Comparison of ENCODE assay signal across 16 cellular contexts in genomic region chr20:24468401-24469115, GRCh38. TPM values are rescaled to one million over a fixed set of nuclear protein-coding genes. Genes with fewer than 3 reads are reported as not detected.
DNase-seq lines count a peak whose midpoint lies in the region; ATAC-seq and TF ChIP-seq lines count a peak whose summit lies in the region.
"Had no signal": no experiment of that assay in that cellular context is flagged by ENCODE, and none has a peak within 500 bp of the region (broad histone marks: within the 10 kb centered on the region; RNA-seq: fewer than 3 reads in every experiment).

No MANE protein-coding gene starts in this region.

- H3K27ac ChIP-seq in cardiac muscle cell (no peak overlapping the region), esophagus muscularis mucosa (replicated peaks in 1 of 4) (no peak overlapping the region), upper lobe of left lung (no peak overlapping the region)

- H3K27me3 Mint-ChIP-seq in nephron progenitor cell (ENCODE audit: low read depth, poor library complexity), result peaks cover 89% of the 10 kb centered on the region

- TF ChIP-seq CTCF in cardiac muscle cell (IDR thresholded peaks at IDR 0.05; ENCODE audit: low read depth, low read length) (no peak), esophagus muscularis mucosa (IDR thresholded peaks at IDR 0.05) (no peak), nephron progenitor cell (IDR thresholded peaks at IDR 0.05) (no peak), upper lobe of left lung (IDR thresholded peaks at IDR 0.05) (no peak)

- peak overlapping the region; percentile 71 for H3K4me3 Mint-ChIP-seq in nephron progenitor cell
- no peak overlapping the region for H3K4me3 Mint-ChIP-seq in stimulated activated effector memory CD8-positive, alpha-beta T cell treated with anti-CD3 and anti-CD28 coated beads, Interleukin-12 subunit alpha, Interleukin-12 subunit beta, amount 100 ng/mL, for 72 hours
- H3K4me3 Mint-ChIP-seq: activated CD8-positive, alpha-beta memory T cell treated with anti-CD3 and anti-CD28 coated beads, Interleukin-2, amount 10 ng/mL, durations not matched to agents 7 days and 5 days; natural killer cell had no signal

- H3K27me3 ChIP-seq in cardiac muscle cell (peaks cover 69% of the 10 kb centered on the region), esophagus muscularis mucosa (peaks cover 0 to 58% (median 12%) of the 10 kb centered on the region in 4 donors), upper lobe of left lung (peaks cover 0 to 27% (median 11%) of the 10 kb centered on the region in 4 donors)

- no peaks in the 10 kb centered on the region for H3K36me3 Mint-ChIP-seq in nephron progenitor cell (ENCODE audit: low read depth)
- no peaks in the 10 kb centered on the region for H3K36me3 Mint-ChIP-seq in stimulated activated effector memory CD8-positive, alpha-beta T cell treated with anti-CD3 and anti-CD28 coated beads, Interleukin-12 subunit alpha, Interleukin-12 subunit beta, amount 100 ng/mL, for 72 hours
- H3K36me3 Mint-ChIP-seq: activated CD8-positive, alpha-beta memory T cell treated with anti-CD3 and anti-CD28 coated beads, Interleukin-2, amount 10 ng/mL, durations not matched to agents 7 days and 5 days; activated naive CD4-positive, alpha-beta T cell treated with anti-CD3 and anti-CD28 coated beads, Interleukin-2, amount 50 U/mL, for 72 hours; natural killer cell had no signal

- no peaks in the 10 kb centered on the region for H3K9me3 Mint-ChIP-seq in nephron progenitor cell
- H3K9me3 Mint-ChIP-seq in stimulated activated effector memory CD8-positive, alpha-beta T cell treated with anti-CD3 and anti-CD28 coated beads, Interleukin-12 subunit alpha, Interleukin-12 subunit beta, amount 100 ng/mL, for 72 hours, result no peaks in the 10 kb centered on the region
- H3K9me3 Mint-ChIP-seq: activated naive CD4-positive, alpha-beta T cell treated with anti-CD3 and anti-CD28 coated beads, Interleukin-2, amount 50 U/mL, for 72 hours; natural killer cell had no signal

- intact Hi-C loops in Right ventricle myocardium superior (cut with DNase I) (no loop called here), esophagus muscularis mucosa (cut with DNase I) (no loop called here)

- WGBS in esophagus muscularis mucosa, result 55% methylated on average over 22 of the region's 23 CpGs
- WGBS in upper lobe of left lung, 2 donors, result 38 to 56% methylated on average over 17 to 23 of the region's 23 CpGs

- DNase-seq in cardiac muscle cell (ENCODE audit: low read depth in 1 of 2, low spot score in 1 of 2) (no peak), Right ventricle myocardium superior (no peak), esophagus muscularis mucosa (ENCODE audit: extremely low spot score) (no peak), nephron progenitor cell (peak; percentile 21), upper lobe of left lung (no peak)
- no peak for DNase-seq in stimulated activated effector memory CD8-positive, alpha-beta T cell treated with anti-CD3 and anti-CD28 coated beads, Interleukin-12 subunit alpha, Interleukin-12 subunit beta, amount 100 ng/mL, for 72 hours (ENCODE audit: low spot score in 2 of 2)
- no peak for DNase-seq in stimulated activated CD4-positive, alpha-beta T cell treated with anti-CD3 and anti-CD28 coated beads, Interleukin-15, amount 100 ng/mL, for 24 hours
- DNase-seq: 8988T; activated CD8-positive, alpha-beta memory T cell treated with anti-CD3 and anti-CD28 coated beads, Interleukin-2, amount 10 ng/mL, durations not matched to agents 7 days and 5 days; DMS79 treated with DMSO at 0.1 percent for 48 hours; natural killer cell; stimulated activated CD4-positive, alpha-beta T cell treated with anti-CD3 and anti-CD28 coated beads, Interleukin-2, amount 100 ng/mL, for 24 hours; stimulated activated naive CD4-positive, alpha-beta T cell had no signal

- no peak for ATAC-seq in Right ventricle myocardium superior (ENCODE audit: poor library complexity)
- ATAC-seq in upper lobe of left lung (ENCODE audit: low FRiP score in 2 of 2), result no peak
- no peak for ATAC-seq in HG03521 (IDR thresholded peaks at IDR 0.05; ENCODE audit: unreplicated experiment)
- ATAC-seq in stimulated activated effector memory CD8-positive, alpha-beta T cell treated with anti-CD3 and anti-CD28 coated beads, Interleukin-12 subunit alpha, Interleukin-12 subunit beta, amount 100 ng/mL, for 72 hours, result no peak
- ATAC-seq: activated CD8-positive, alpha-beta memory T cell treated with anti-CD3 and anti-CD28 coated beads, Interleukin-2, amount 10 ng/mL, durations not matched to agents 7 days and 5 days; natural killer cell had no signal

- TF ChIP-seq POLR2A in esophagus muscularis mucosa (IDR thresholded peaks at IDR 0.05; ENCODE audit: low read depth), result no peak
- TF ChIP-seq POLR2A in upper lobe of left lung (IDR thresholded peaks at IDR 0.05), result no peak

- no peaks in the 10 kb centered on the region for H3K36me3 ChIP-seq in cardiac muscle cell
- no peaks in the 10 kb centered on the region for H3K36me3 ChIP-seq in esophagus muscularis mucosa
- H3K36me3 ChIP-seq in upper lobe of left lung, result no peaks in the 10 kb centered on the region

- H3K4me3 ChIP-seq in cardiac muscle cell (peak overlapping the region; percentile 80), esophagus muscularis mucosa (peak overlapping the region; percentile 46 to 55 (median 48)), upper lobe of left lung (peak overlapping the region in 3 of 4 donors; percentile 41 to 49 (median 45))

- H3K4me1 ChIP-seq in cardiac muscle cell (ENCODE audit: low read depth) (no peaks in the 10 kb centered on the region), esophagus muscularis mucosa (peaks cover 3 to 26% (median 25%) of the 10 kb centered on the region in 4 donors), upper lobe of left lung (peaks cover 3 to 30% (median 11%) of the 10 kb centered on the region in 4 donors)

- peaks cover 36% of the 10 kb centered on the region for H3K4me1 Mint-ChIP-seq in nephron progenitor cell
- no peaks in the 10 kb centered on the region for H3K4me1 Mint-ChIP-seq in stimulated activated effector memory CD8-positive, alpha-beta T cell treated with anti-CD3 and anti-CD28 coated beads, Interleukin-12 subunit alpha, Interleukin-12 subunit beta, amount 100 ng/mL, for 72 hours
- H3K4me1 Mint-ChIP-seq: activated CD8-positive, alpha-beta memory T cell treated with anti-CD3 and anti-CD28 coated beads, Interleukin-2, amount 10 ng/mL, durations not matched to agents 7 days and 5 days; natural killer cell had no signal

- H3K9me3 ChIP-seq in cardiac muscle cell (ENCODE audit: low read depth) (no peaks in the 10 kb centered on the region), esophagus muscularis mucosa (no peaks in the 10 kb centered on the region), upper lobe of left lung (no peaks in the 10 kb centered on the region)

- H3K27ac Mint-ChIP-seq in nephron progenitor cell, result no peak overlapping the region
- H3K27ac Mint-ChIP-seq in stimulated activated effector memory CD8-positive, alpha-beta T cell treated with anti-CD3 and anti-CD28 coated beads, Interleukin-12 subunit alpha, Interleukin-12 subunit beta, amount 100 ng/mL, for 72 hours, result no peak overlapping the region
- H3K27ac Mint-ChIP-seq: activated CD8-positive, alpha-beta memory T cell treated with anti-CD3 and anti-CD28 coated beads, Interleukin-2, amount 10 ng/mL, durations not matched to agents 7 days and 5 days; activated naive CD4-positive, alpha-beta T cell treated with anti-CD3 and anti-CD28 coated beads, Interleukin-2, amount 50 U/mL, for 72 hours; natural killer cell had no signal

- TF ChIP-seq EP300 in esophagus muscularis mucosa (IDR thresholded peaks at IDR 0.05) (no peak), upper lobe of left lung (IDR thresholded peaks at IDR 0.05) (no peak)

RNA-seq across cellular contexts. Expression of gene SYNDIG1, which starts 0.9 kb away (rescaled TPM):
- 1.7 and 2.5 TPM in 2 replicates for total RNA-seq in cardiac muscle cell
- 0.39 and 2.4 TPM in 2 replicates for polyA plus RNA-seq in cardiac muscle cell
- 11.5 TPM for total RNA-seq in Right ventricle myocardium superior
- total RNA-seq in esophagus muscularis mucosa, result not detected
- under 1 TPM in 3 of 6 donors, not detected in 3; 0.30 to 0.37 (median 0.34) TPM for total RNA-seq in upper lobe of left lung
- total RNA-seq: activated CD8-positive, alpha-beta memory T cell treated with anti-CD3 and anti-CD28 coated beads, Interleukin-2, amount 10 ng/mL, durations not matched to agents 7 days and 5 days; activated naive CD4-positive, alpha-beta T cell treated with anti-CD3 and anti-CD28 coated beads, Interleukin-2, amount 50 U/mL, for 72 hours; endothelial cell of umbilical vein; natural killer cell had no signal
- polyA plus RNA-seq: endothelial cell of umbilical vein had no signal
